Comparison of ENCODE assay signal across 19 cellular contexts in genomic region chr2:149125031-149125725, GRCh38.
DNase-seq lines count a peak whose midpoint lies in the region; ATAC-seq and TF ChIP-seq lines count a peak whose summit lies in the region.
"Had no signal": no experiment of that assay in that cellular context is flagged by ENCODE, and none has a peak within 500 bp of the region (broad histone marks: within the 10 kb centered on the region; RNA-seq: fewer than 3 reads in every experiment).

No MANE protein-coding gene starts in this region.

- H3K27me3 ChIP-seq in lower lobe of right lung (ENCODE audit: low read depth) (no peaks in the 10 kb centered on the region), esophagus muscularis mucosa (no peaks in the 10 kb centered on the region)
- H3K27me3 ChIP-seq: Peyer's patch had no signal

- peak; percentile 73 to 75 for ATAC-seq in lower lobe of right lung
- ATAC-seq in left ventricle myocardium superior, result no peak
- no peak for ATAC-seq in naive thymus-derived CD8-positive, alpha-beta T cell
- ATAC-seq in activated CD8-positive, alpha-beta T cell treated with anti-CD3 and anti-CD28 coated beads, Interleukin-2, amount 10 ng/mL, durations not matched to agents 7 days and 5 days, result no peak
- ATAC-seq: sciatic nerve, T-cell had no signal

- no peak overlapping the region for H3K4me3 ChIP-seq in lower lobe of right lung
- H3K4me3 ChIP-seq in esophagus muscularis mucosa, result no peak overlapping the region
- H3K4me3 ChIP-seq: GM23248, Peyer's patch had no signal

- H3K27ac Mint-ChIP-seq in naive thymus-derived CD8-positive, alpha-beta T cell, result no peak overlapping the region
- H3K27ac Mint-ChIP-seq in activated CD8-positive, alpha-beta T cell treated with anti-CD3 and anti-CD28 coated beads, Interleukin-2, amount 10 ng/mL, durations not matched to agents 7 days and 5 days, result no peak overlapping the region
- H3K27ac Mint-ChIP-seq: CD4-positive, alpha-beta memory T cell; immature natural killer cell; memory B cell; T-cell had no signal

- DNase-seq in SIG-M5 treated with dmso at 0.1 percent for 504 hours (lab: John Stamatoyannopoulos, UW; ENCODE audit: unreplicated experiment), result peak; percentile 41
- no peak for DNase-seq in SIG-M5 (lab: John Stamatoyannopoulos, UW)
- peak; percentile 67 for DNase-seq in NCI-H748 treated with DMSO at 0.1 percent for 48 hours (lab: John Stamatoyannopoulos, UW)
- peak; percentile 51 for DNase-seq in lower lobe of right lung
- DNase-seq in left ventricle myocardium superior, result no peak
- DNase-seq in esophagus muscularis mucosa (ENCODE audit: extremely low spot score), result no peak
- no peak for DNase-seq in naive thymus-derived CD8-positive, alpha-beta T cell
- DNase-seq in activated CD8-positive, alpha-beta T cell treated with anti-CD3 and anti-CD28 coated beads, Interleukin-2, amount 10 ng/mL, durations not matched to agents 7 days and 5 days, result no peak
- DNase-seq: amniotic stem cell; CD4-positive, alpha-beta memory T cell; GM23248; immature natural killer cell; NCI-H446; Peyer's patch; stimulated activated CD4-positive, alpha-beta T cell treated with anti-CD3 and anti-CD28 coated beads, Interleukin-2, amount 100 ng/mL, for 48 hours; T-cell had no signal

- intact Hi-C loops in lower lobe of right lung (cut with DNase I) (no loop called here), left ventricle myocardium superior (cut with micrococcal nuclease) (no loop called here), esophagus muscularis mucosa (cut with DNase I) (no loop called here)

- no peaks in the 10 kb centered on the region for H3K36me3 ChIP-seq in lower lobe of right lung
- H3K36me3 ChIP-seq in esophagus muscularis mucosa, result no peaks in the 10 kb centered on the region
- H3K36me3 ChIP-seq: neutrophil, Peyer's patch had no signal

- H3K4me1 ChIP-seq in lower lobe of right lung (no peaks in the 10 kb centered on the region), esophagus muscularis mucosa (no peaks in the 10 kb centered on the region)
- H3K4me1 ChIP-seq: Peyer's patch had no signal

- no peak overlapping the region for H3K27ac ChIP-seq in lower lobe of right lung
- H3K27ac ChIP-seq in esophagus muscularis mucosa (replicated peaks in 1 of 4), result no peak overlapping the region
- H3K27ac ChIP-seq: GM23248, neutrophil, Peyer's patch had no signal

- TF ChIP-seq CTCF in lower lobe of right lung (IDR thresholded peaks at IDR 0.05), result no peak
- no peak for TF ChIP-seq CTCF in esophagus muscularis mucosa (IDR thresholded peaks at IDR 0.05)

- H3K27me3 Mint-ChIP-seq in naive thymus-derived CD8-positive, alpha-beta T cell, result peaks cover 8 to 34% (median 12%) of the 10 kb centered on the region in 5 donors
- H3K27me3 Mint-ChIP-seq in activated CD8-positive, alpha-beta T cell treated with anti-CD3 and anti-CD28 coated beads, Interleukin-2, amount 10 ng/mL, durations not matched to agents 7 days and 5 days (ENCODE audit: low read depth), result peaks cover 9% of the 10 kb centered on the region

- no peaks in the 10 kb centered on the region for H3K9me3 ChIP-seq in lower lobe of right lung
- H3K9me3 ChIP-seq in esophagus muscularis mucosa, result no peaks in the 10 kb centered on the region
- H3K9me3 ChIP-seq: neutrophil, Peyer's patch had no signal

- H3K4me3 Mint-ChIP-seq in naive thymus-derived CD8-positive, alpha-beta T cell, result no peak overlapping the region
- H3K4me3 Mint-ChIP-seq in activated CD8-positive, alpha-beta T cell treated with anti-CD3 and anti-CD28 coated beads, Interleukin-2, amount 10 ng/mL, durations not matched to agents 7 days and 5 days, result no peak overlapping the region
- H3K4me3 Mint-ChIP-seq: CD4-positive, alpha-beta memory T cell; immature natural killer cell; memory B cell; T-cell had no signal

- H3K4me1 Mint-ChIP-seq in naive thymus-derived CD8-positive, alpha-beta T cell, result peaks cover 0 to 14% (median 1%) of the 10 kb centered on the region in 4 donors
- H3K4me1 Mint-ChIP-seq in activated CD8-positive, alpha-beta T cell treated with anti-CD3 and anti-CD28 coated beads, Interleukin-2, amount 10 ng/mL, durations not matched to agents 7 days and 5 days (ENCODE audit: low read depth), result no peaks in the 10 kb centered on the region
- H3K4me1 Mint-ChIP-seq: immature natural killer cell, T-cell had no signal

- CTCF ChIA-PET in activated CD8-positive, alpha-beta T cell treated with anti-CD3 and anti-CD28 coated beads, Interleukin-2, amount 10 ng/mL, durations not matched to agents 7 days and 5 days (lab: Charles Lee), result no interaction called here

- no peak for TF ChIP-seq EP300 in esophagus muscularis mucosa (IDR thresholded peaks at IDR 0.05)

- POLR2A ChIA-PET in naive thymus-derived CD8-positive, alpha-beta T cell (lab: Charles Lee), result no interaction called here
- POLR2A ChIA-PET in activated CD8-positive, alpha-beta T cell treated with anti-CD3 and anti-CD28 coated beads, Interleukin-2, amount 10 ng/mL, durations not matched to agents 7 days and 5 days (lab: Charles Lee), result no interaction called here

- TF ChIP-seq POLR2A in esophagus muscularis mucosa (IDR thresholded peaks at IDR 0.05; ENCODE audit: low read depth), result no peak

- no peaks in the 10 kb centered on the region for H3K36me3 Mint-ChIP-seq in naive thymus-derived CD8-positive, alpha-beta T cell
- H3K36me3 Mint-ChIP-seq in activated CD8-positive, alpha-beta T cell treated with anti-CD3 and anti-CD28 coated beads, Interleukin-2, amount 10 ng/mL, durations not matched to agents 7 days and 5 days (ENCODE audit: low read depth), result no peaks in the 10 kb centered on the region
- H3K36me3 Mint-ChIP-seq: CD4-positive, alpha-beta memory T cell; immature natural killer cell; T-cell had no signal

- H3K9me3 Mint-ChIP-seq in naive thymus-derived CD8-positive, alpha-beta T cell, result no peaks in the 10 kb centered on the region
- H3K9me3 Mint-ChIP-seq in activated CD8-positive, alpha-beta T cell treated with anti-CD3 and anti-CD28 coated beads, Interleukin-2, amount 10 ng/mL, durations not matched to agents 7 days and 5 days (ENCODE audit: insufficient read depth), result no peaks in the 10 kb centered on the region
- H3K9me3 Mint-ChIP-seq: memory B cell, T-cell had no signal

- 66% methylated on average over 6 of the region's 6 CpGs for WGBS in esophagus muscularis mucosa

Comparison
In these comparisons a context has a peak if more than half of its experiments do, and no peak if none do; other contexts are left out.
1. DNase-seq: peak in SIG-M5 treated with dmso at 0.1 percent for 504 hours (single experiment), NCI-H748 treated with DMSO at 0.1 percent for 48 hours (single experiment) and lower lobe of right lung (single experiment); none in SIG-M5 (single experiment), left ventricle myocardium superior (single experiment), esophagus muscularis mucosa (single experiment), naive thymus-derived CD8-positive, alpha-beta T cell (0 of 10) and activated CD8-positive, alpha-beta T cell treated with anti-CD3 and anti-CD28 coated beads, Interleukin-2, amount 10 ng/mL, durations not matched to agents 7 days and 5 days (single experiment).
2. ATAC-seq: peak in lower lobe of right lung (2 of 2); none in left ventricle myocardium superior (single experiment), naive thymus-derived CD8-positive, alpha-beta T cell (0 of 2) and activated CD8-positive, alpha-beta T cell treated with anti-CD3 and anti-CD28 coated beads, Interleukin-2, amount 10 ng/mL, durations not matched to agents 7 days and 5 days (single experiment).